In the genomic region with DNA sequence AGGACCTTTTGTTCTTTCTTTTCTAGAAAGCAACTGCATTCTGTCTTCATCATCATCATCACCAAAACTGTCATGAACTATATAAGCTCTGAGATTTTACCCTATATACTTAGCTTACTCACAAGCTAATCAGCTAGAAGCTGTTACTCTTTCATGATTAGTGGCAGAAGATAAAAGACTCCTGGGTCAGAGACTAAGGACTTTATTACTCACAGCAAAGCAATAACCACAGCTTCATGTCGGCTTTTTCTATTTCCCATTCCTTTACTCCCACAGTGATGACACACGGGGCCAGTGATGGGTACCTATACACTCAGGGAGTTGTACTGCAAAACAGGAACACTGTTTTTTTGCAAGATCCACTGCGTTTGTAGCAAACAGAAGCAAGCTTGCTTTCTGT, we compare ENCODE assay signal across 22 cellular contexts. TPM values are rescaled to one million over a fixed set of nuclear protein-coding genes. Genes with fewer than 3 reads are reported as not detected.
A peak's percentile ranks its signal among the peaks of the same experiment; 100 is the strongest.
DNase-seq lines count a peak whose midpoint lies in the region; ATAC-seq lines count a peak whose summit lies in the region.
"Had no signal": no experiment of that assay in that cellular context is flagged by ENCODE, and none has a peak within 500 bp of the region (broad histone marks: within the 10 kb centered on the region; RNA-seq: fewer than 3 reads in every experiment).

No MANE protein-coding gene starts in this region.

- H3K27ac Mint-ChIP-seq in activated naive CD4-positive, alpha-beta T cell treated with anti-CD3 and anti-CD28 coated beads, Interleukin-2, amount 50 U/mL, for 72 hours: no peak overlapping the region
- H3K27ac Mint-ChIP-seq in activated naive CD4-positive, alpha-beta T cell treated with anti-CD3 and anti-CD28 coated beads, Interleukin-2, amount 10 ng/mL, durations not matched to agents 7 days and 5 days: no peak overlapping the region
- H3K27ac Mint-ChIP-seq in activated T-helper 17 cell treated with anti-CD3 and anti-CD28 coated beads, Interleukin-2, amount 50 U/mL, for 72 hours: no peak overlapping the region
- H3K27ac Mint-ChIP-seq: CD4-positive, CD25-positive, alpha-beta regulatory T cell; CD8-positive, alpha-beta memory T cell; HFFc6 had no signal

- no peaks in the 10 kb centered on the region for H3K36me3 ChIP-seq in mesenchymal stem cell (ENCODE audit: control insufficient read depth in 1 of 2, insufficient read depth in 2 of 2, low read depth in 1 of 2, low read length in 2 of 2)
- H3K36me3 ChIP-seq: BE2C had no signal

- H3K9me3 ChIP-seq in mesenchymal stem cell (ENCODE audit: control insufficient read depth, low read length): peaks cover 22% of the 10 kb centered on the region
- H3K9me3 ChIP-seq: BE2C had no signal

- ATAC-seq in activated naive CD4-positive, alpha-beta T cell treated with anti-CD3 and anti-CD28 coated beads, Interleukin-2, amount 50 U/mL, for 72 hours: peak; percentile 40 to 82
- ATAC-seq in activated T-helper 17 cell treated with anti-CD3 and anti-CD28 coated beads, Interleukin-2, amount 50 U/mL, for 72 hours (replicated peaks): peak; percentile 80
- ATAC-seq: GM12878, HCT116 had no signal

- no peak overlapping the region for H3K18ac ChIP-seq in mesenchymal stem cell (ENCODE audit: low read depth in 1 of 2, low read length in 2 of 2)

- no peak overlapping the region for H4K91ac ChIP-seq in mesenchymal stem cell (ENCODE audit: low read length)

- H3K4ac ChIP-seq in mesenchymal stem cell (ENCODE audit: low read depth in 1 of 2, low read length in 2 of 2): no peak overlapping the region

- no peak overlapping the region for H4K8ac ChIP-seq in mesenchymal stem cell (ENCODE audit: low read length)

- H2BK5ac ChIP-seq in mesenchymal stem cell (ENCODE audit: low read depth, low read length, poor library complexity, severe bottlenecking): no peak overlapping the region

- no peak overlapping the region for H2BK12ac ChIP-seq in mesenchymal stem cell (ENCODE audit: low read length in 2 of 2)

- H3K27me3 ChIP-seq in mesenchymal stem cell (ENCODE audit: control insufficient read depth in 1 of 2, insufficient read depth in 1 of 2, low read length in 2 of 2): no peaks in the 10 kb centered on the region
- H3K27me3 ChIP-seq: BE2C had no signal

- H3K4me1 Mint-ChIP-seq in activated naive CD4-positive, alpha-beta T cell treated with anti-CD3 and anti-CD28 coated beads, Interleukin-2, amount 10 ng/mL, durations not matched to agents 7 days and 5 days: no peaks in the 10 kb centered on the region
- H3K4me1 Mint-ChIP-seq in activated T-helper 17 cell treated with anti-CD3 and anti-CD28 coated beads, Interleukin-2, amount 50 U/mL, for 72 hours: no peaks in the 10 kb centered on the region
- H3K4me1 Mint-ChIP-seq: CD4-positive, CD25-positive, alpha-beta regulatory T cell; CD8-positive, alpha-beta memory T cell had no signal

- H2BK120ac ChIP-seq in mesenchymal stem cell (ENCODE audit: low read depth, low read length): no peak overlapping the region

- H3K27ac ChIP-seq in mesenchymal stem cell (ENCODE audit: low read length, poor library complexity, severe bottlenecking): no peak overlapping the region

- CTCF ChIA-PET in activated naive CD4-positive, alpha-beta T cell treated with anti-CD3 and anti-CD28 coated beads, Interleukin-2, amount 10 ng/mL, durations not matched to agents 7 days and 5 days (lab: Charles Lee): no interaction called here

- H2BK15ac ChIP-seq in mesenchymal stem cell (ENCODE audit: low read depth, poor library complexity, severe bottlenecking): no peak overlapping the region

- 61% methylated on average over 3 of the region's 3 CpGs for WGBS in mesenchymal stem cell

- H3K4me3 Mint-ChIP-seq in activated naive CD4-positive, alpha-beta T cell treated with anti-CD3 and anti-CD28 coated beads, Interleukin-2, amount 10 ng/mL, durations not matched to agents 7 days and 5 days: no peak overlapping the region
- H3K4me3 Mint-ChIP-seq in activated T-helper 17 cell treated with anti-CD3 and anti-CD28 coated beads, Interleukin-2, amount 50 U/mL, for 72 hours: no peak overlapping the region
- H3K4me3 Mint-ChIP-seq: CD4-positive, CD25-positive, alpha-beta regulatory T cell; CD8-positive, alpha-beta memory T cell; HFFc6 had no signal

- H3K4me2 ChIP-seq in mesenchymal stem cell (ENCODE audit: low read length, poor library complexity, severe bottlenecking): no peak overlapping the region

- peak overlapping the region; percentile 14 for H2AFZ ChIP-seq in mesenchymal stem cell (ENCODE audit: low read depth, low read length)

- H3K4me1 ChIP-seq in mesenchymal stem cell (ENCODE audit: control insufficient read depth, insufficient read depth, low read depth, low read length): no peaks in the 10 kb centered on the region
- H3K4me1 ChIP-seq: BE2C had no signal

- H3K9ac ChIP-seq in mesenchymal stem cell (ENCODE audit: low read length): no peak overlapping the region

- H3K79me1 ChIP-seq in mesenchymal stem cell (replicated peaks; ENCODE audit: low read length, poor library complexity, severe bottlenecking): no peaks in the 10 kb centered on the region

- intact Hi-C loops in posterior vena cava (cut with DNase I): no loop called here

- no peak for DNase-seq in activated naive CD4-positive, alpha-beta T cell treated with anti-CD3 and anti-CD28 coated beads, Interleukin-2, amount 50 U/mL, for 72 hours (ENCODE audit: low spot score in 2 of 2)
- no peak for DNase-seq in activated naive CD4-positive, alpha-beta T cell treated with anti-CD3 and anti-CD28 coated beads, Interleukin-2, amount 10 ng/mL, durations not matched to agents 7 days and 5 days
- DNase-seq in mesenchymal stem cell: no peak
- no peak for DNase-seq in NCI-H187 treated with DMSO at 0.1 percent for 48 hours (lab: John Stamatoyannopoulos, UW)
- DNase-seq in posterior vena cava (ENCODE audit: low spot score): no peak
- DNase-seq: ACHN; BE2C; C1 segment of cervical spinal cord; CD4-positive, CD25-positive, alpha-beta regulatory T cell; CD8-positive, alpha-beta memory T cell; COR-L47; DMS 273 treated with DMSO at 0.1 percent for 48 hours; DMS53; DND-41; EL; GOT3; H7; HFFc6 had no signal

- peaks cover 17 to 20% of the 10 kb centered on the region in 2 donors for H3K9me3 Mint-ChIP-seq in activated naive CD4-positive, alpha-beta T cell treated with anti-CD3 and anti-CD28 coated beads, Interleukin-2, amount 50 U/mL, for 72 hours
- H3K9me3 Mint-ChIP-seq in activated naive CD4-positive, alpha-beta T cell treated with anti-CD3 and anti-CD28 coated beads, Interleukin-2, amount 10 ng/mL, durations not matched to agents 7 days and 5 days: peaks cover 16% of the 10 kb centered on the region
- peaks cover 7% of the 10 kb centered on the region for H3K9me3 Mint-ChIP-seq in activated T-helper 17 cell treated with anti-CD3 and anti-CD28 coated beads, Interleukin-2, amount 50 U/mL, for 72 hours

- H3K36me3 Mint-ChIP-seq in activated naive CD4-positive, alpha-beta T cell treated with anti-CD3 and anti-CD28 coated beads, Interleukin-2, amount 50 U/mL, for 72 hours: peaks cover 8 to 34% of the 10 kb centered on the region in 2 donors
- H3K36me3 Mint-ChIP-seq in activated naive CD4-positive, alpha-beta T cell treated with anti-CD3 and anti-CD28 coated beads, Interleukin-2, amount 10 ng/mL, durations not matched to agents 7 days and 5 days: peaks cover 2% of the 10 kb centered on the region
- no peaks in the 10 kb centered on the region for H3K36me3 Mint-ChIP-seq in activated T-helper 17 cell treated with anti-CD3 and anti-CD28 coated beads, Interleukin-2, amount 50 U/mL, for 72 hours (ENCODE audit: low read depth)

- no peak overlapping the region for H3K14ac ChIP-seq in mesenchymal stem cell (ENCODE audit: low read length in 2 of 2)

- H2AK5ac ChIP-seq in mesenchymal stem cell (ENCODE audit: low read length, severe bottlenecking): no peak overlapping the region

- H3K27me3 Mint-ChIP-seq in activated naive CD4-positive, alpha-beta T cell treated with anti-CD3 and anti-CD28 coated beads, Interleukin-2, amount 10 ng/mL, durations not matched to agents 7 days and 5 days: peaks cover 5% of the 10 kb centered on the region
- peaks cover 10% of the 10 kb centered on the region for H3K27me3 Mint-ChIP-seq in activated T-helper 17 cell treated with anti-CD3 and anti-CD28 coated beads, Interleukin-2, amount 50 U/mL, for 72 hours

- H3K4me3 ChIP-seq in mesenchymal stem cell (ENCODE audit: insufficient read depth in 1 of 2, low read depth in 1 of 2, low read length in 2 of 2): no peak overlapping the region
- H3K4me3 ChIP-seq: GM12878 had no signal

- no peak overlapping the region for H3K23ac ChIP-seq in mesenchymal stem cell (ENCODE audit: low read length in 2 of 2)

RNA-seq across cellular contexts. Expression of gene C10orf88, which starts 8.4 kb away (rescaled TPM):
- 10 to 100 TPM in 1 of 2 donors, 1 to 10 TPM in 1; 8.8 to 12.2 TPM for total RNA-seq in activated naive CD4-positive, alpha-beta T cell treated with anti-CD3 and anti-CD28 coated beads, Interleukin-2, amount 50 U/mL, for 72 hours
- 10 to 100 TPM; 12.2 to 13.3 TPM for total RNA-seq in activated T-helper 17 cell treated with anti-CD3 and anti-CD28 coated beads, Interleukin-2, amount 50 U/mL, for 72 hours
- 7.1 TPM for polyA plus RNA-seq in mesenchymal stem cell (2013, experiment 1 of 2)
- 6.8 TPM for polyA plus RNA-seq in mesenchymal stem cell (2013, experiment 2 of 2)
- total RNA-seq in posterior vena cava: 1 to 10 TPM; 4.9 to 9.3 TPM

RNA-seq across cellular contexts. Expression of gene PSTK, which starts 17.8 kb away (rescaled TPM):
- total RNA-seq in activated naive CD4-positive, alpha-beta T cell treated with anti-CD3 and anti-CD28 coated beads, Interleukin-2, amount 50 U/mL, for 72 hours: 1 to 10 TPM; 2.7 to 6.1 TPM
- 1 to 10 TPM; 2.8 to 5.0 TPM for total RNA-seq in activated T-helper 17 cell treated with anti-CD3 and anti-CD28 coated beads, Interleukin-2, amount 50 U/mL, for 72 hours
- 3.5 TPM for polyA plus RNA-seq in mesenchymal stem cell (2013, experiment 1 of 2)
- 3.6 TPM for polyA plus RNA-seq in mesenchymal stem cell (2013, experiment 2 of 2)
- 1 to 10 TPM; 2.3 to 3.4 TPM for total RNA-seq in posterior vena cava

RNA-seq across cellular contexts. Expression of gene IKZF5, which starts 46.2 kb away (rescaled TPM):
- 10 to 100 TPM; 20.2 to 24.6 TPM for total RNA-seq in activated naive CD4-positive, alpha-beta T cell treated with anti-CD3 and anti-CD28 coated beads, Interleukin-2, amount 50 U/mL, for 72 hours
- 10 to 100 TPM; 15.0 to 18.4 TPM for total RNA-seq in activated T-helper 17 cell treated with anti-CD3 and anti-CD28 coated beads, Interleukin-2, amount 50 U/mL, for 72 hours
- 5.7 TPM for polyA plus RNA-seq in mesenchymal stem cell (2013, experiment 1 of 2)
- 6.0 TPM for polyA plus RNA-seq in mesenchymal stem cell (2013, experiment 2 of 2)
- total RNA-seq in posterior vena cava: 10 to 100 TPM; 15.5 to 19.1 TPM

RNA-seq across cellular contexts. Expression of gene ACADSB, which starts 46.4 kb away (rescaled TPM):
- total RNA-seq in activated naive CD4-positive, alpha-beta T cell treated with anti-CD3 and anti-CD28 coated beads, Interleukin-2, amount 50 U/mL, for 72 hours: 10 to 100 TPM; 16.8 to 25.1 TPM
- total RNA-seq in activated T-helper 17 cell treated with anti-CD3 and anti-CD28 coated beads, Interleukin-2, amount 50 U/mL, for 72 hours: 10 to 100 TPM; 25.1 to 30.6 TPM
- polyA plus RNA-seq in mesenchymal stem cell (2013, experiment 1 of 2): 6.1 TPM
- polyA plus RNA-seq in mesenchymal stem cell (2013, experiment 2 of 2): 6.8 TPM
- total RNA-seq in posterior vena cava: 10 to 100 TPM; 18.1 to 20.9 TPM

RNA-seq across cellular contexts. Expression of gene FAM24A, which starts 52.0 kb away (rescaled TPM):
- total RNA-seq in activated naive CD4-positive, alpha-beta T cell treated with anti-CD3 and anti-CD28 coated beads, Interleukin-2, amount 50 U/mL, for 72 hours: not detected
- total RNA-seq in activated T-helper 17 cell treated with anti-CD3 and anti-CD28 coated beads, Interleukin-2, amount 50 U/mL, for 72 hours: not detected
- polyA plus RNA-seq in mesenchymal stem cell (2013, experiment 1 of 2): not detected
- not detected for polyA plus RNA-seq in mesenchymal stem cell (2013, experiment 2 of 2)
- not detected for total RNA-seq in posterior vena cava
- total RNA-seq: CD4-positive, CD25-positive, alpha-beta regulatory T cell; CD8-positive, alpha-beta memory T cell; G401; GM12878; H7; HFFc6 had no signal
- polyA plus RNA-seq: CD4-positive, CD25-positive, alpha-beta regulatory T cell; CD8-positive, alpha-beta memory T cell; GM12878 had no signal
